1 cellular context compared by ENCODE assay signal in genomic region chr5:147177125-147177840, GRCh38.
TF ChIP-seq lines count a peak whose summit lies in the region.

No MANE protein-coding gene starts in this region.

TF ChIP-seq in IMR-90, 13 proteins besides CTCF, POLR2A, EP300 and RAD21:
- no peak for TF ChIP-seq MAFK (IDR thresholded peaks at IDR 0.05; ENCODE audit: low read depth, low read length)
- TF ChIP-seq NFE2L2 (IDR thresholded peaks at IDR 0.05; ENCODE audit: low read depth, low read length) = no peak
- no peak for TF ChIP-seq MAZ (IDR thresholded peaks at IDR 0.05; ENCODE audit: borderline replicate concordance, low read depth, low read length)
- no peak for TF ChIP-seq CEBPB (IDR thresholded peaks at IDR 0.05; ENCODE audit: low read depth, low read length)
- TF ChIP-seq USF2 (IDR thresholded peaks at IDR 0.05; ENCODE audit: low read depth, low read length) = no peak
- TF ChIP-seq MXI1 (IDR thresholded peaks at IDR 0.05; ENCODE audit: borderline replicate concordance, low read depth, low read length) = no peak
- no peak for TF ChIP-seq RCOR1 (IDR thresholded peaks at IDR 0.05; ENCODE audit: insufficient replicate concordance, low read length)
- no peak for TF ChIP-seq SMC3 (IDR thresholded peaks at IDR 0.05; ENCODE audit: low read depth, low read length)
- TF ChIP-seq ELK1 (IDR thresholded peaks at IDR 0.05; ENCODE audit: borderline replicate concordance, low read depth, low read length) = no peak
- TF ChIP-seq BHLHE40 (IDR thresholded peaks at IDR 0.05; ENCODE audit: low read depth, low read length) = no peak
- TF ChIP-seq FOS (IDR thresholded peaks at IDR 0.05; ENCODE audit: low read depth, low read length) = no peak
- TF ChIP-seq RFX5 (IDR thresholded peaks at IDR 0.05; ENCODE audit: low read depth, low read length) = no peak
- TF ChIP-seq CHD1 (IDR thresholded peaks at IDR 0.05; ENCODE audit: low read depth, low read length) = no peak
